ENCODE assay signal across 19 cellular contexts in genomic region chr2:177044686-177045085, GRCh38.
"Had no signal": no experiment of that assay in that cellular context is flagged by ENCODE, and none has a peak within 500 bp of the region (broad histone marks: within the 10 kb centered on the region; RNA-seq: fewer than 3 reads in every experiment).

No MANE protein-coding gene starts in this region.

- ATAC-seq: HepG2 had no signal

- DNase-seq: IMR-90, KG1, MG63, NCI-H1092, NCI-H1105 treated with DMSO at 0.1 percent for 48 hours, NCI-H1417 treated with DMSO at 0.1 percent for 48 hours, NCI-H187, NCI-H2029, NCI-H2081 treated with DMSO at 0.1 percent for 48 hours, NCI-H2171, NCI-H226, NCI-H446, NCI-H510A, NCI-H524 treated with DMSO at 0.1 percent for 48 hours, NCI-H69, NCI-H774, RPMI8226, SHP77 had no signal
